In the genomic region with DNA sequence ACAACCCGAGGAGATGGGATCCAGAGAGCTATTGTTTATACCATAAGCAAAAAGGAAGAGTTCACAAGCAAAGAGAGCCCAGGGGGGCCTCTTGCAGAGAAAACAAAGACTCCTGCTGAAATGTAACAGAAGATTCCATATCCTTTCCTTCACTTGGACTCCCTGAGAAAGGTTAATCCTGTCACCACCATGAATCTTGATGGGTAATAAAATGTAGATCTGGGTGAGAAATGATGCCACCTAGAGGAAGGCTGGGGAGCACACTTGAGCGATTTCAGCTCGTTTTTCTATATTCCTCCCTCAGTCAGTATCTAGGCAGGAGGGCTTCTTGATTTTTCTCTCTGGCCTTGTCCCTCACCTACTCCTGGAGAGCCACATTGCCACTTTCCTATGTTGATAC, we compare ENCODE assay signal across 8 cellular contexts. TPM values are rescaled to one million over a fixed set of nuclear protein-coding genes. Genes with fewer than 3 reads are reported as not detected.
DNase-seq lines count a peak whose midpoint lies in the region; ATAC-seq and TF ChIP-seq lines count a peak whose summit lies in the region.

No MANE protein-coding gene starts in this region.

- no peak overlapping the region for H3K4me3 ChIP-seq in AG09309 (ENCODE audit: control insufficient read depth, low read depth, low read length)
- H3K4me3 ChIP-seq in OCI-LY1 (ENCODE audit: low read depth, low read length, poor library complexity, severe bottlenecking) = no peak overlapping the region
- no peak overlapping the region for H3K4me3 ChIP-seq in fibroblast of villous mesenchyme (ENCODE audit: low read depth, low read length)

- no peaks in the 10 kb centered on the region for H3K4me1 ChIP-seq in OCI-LY1 (ENCODE audit: insufficient read depth, low read length, severe bottlenecking)

- no peak overlapping the region for H2AFZ ChIP-seq in OCI-LY1 (ENCODE audit: low read length)

- peak; percentile 59 for ATAC-seq in GM18868 (IDR thresholded peaks at IDR 0.05; ENCODE audit: unreplicated experiment)
- no peak for ATAC-seq in HG03097 (IDR thresholded peaks at IDR 0.05; ENCODE audit: low FRiP score, unreplicated experiment)
- no peak for ATAC-seq in omental fat pad (ENCODE audit: low FRiP score)

- no peaks in the 10 kb centered on the region for H3K9me3 ChIP-seq in OCI-LY1 (ENCODE audit: low read length)

- H3K4me2 ChIP-seq in OCI-LY1 (ENCODE audit: low read length) = no peak overlapping the region

- H3K27me3 ChIP-seq in OCI-LY1 (ENCODE audit: insufficient read depth, low read length) = no peaks in the 10 kb centered on the region

- DNase-seq in AG09309 (ENCODE audit: low read depth) (no peak), fibroblast of villous mesenchyme (ENCODE audit: low read depth) (peak; percentile 20), NCI-H1092 treated with DMSO at 0.1 percent for 48 hours (lab: John Stamatoyannopoulos, UW) (no peak), omental fat pad (ENCODE audit: low spot score) (no peak), dedifferentiated amniotic fluid mesenchymal stem cell (ENCODE audit: extremely low spot score) (no peak)

- H3K36me3 ChIP-seq in OCI-LY1 (ENCODE audit: insufficient read depth, low read length) = no peaks in the 10 kb centered on the region

- no peaks in the 10 kb centered on the region for H3K79me2 ChIP-seq in OCI-LY1 (ENCODE audit: insufficient read depth, low read length)

- no peak overlapping the region for H3K27ac ChIP-seq in OCI-LY1 (ENCODE audit: low read depth, low read length, poor library complexity, severe bottlenecking)

- no peaks in the 10 kb centered on the region for H3K9me2 ChIP-seq in OCI-LY1 (ENCODE audit: low read depth, low read length)

- peak; percentile 63 for TF ChIP-seq CTCF in AG09309 (IDR thresholded peaks at IDR 0.05; ENCODE audit: control insufficient read depth, insufficient read depth, low read depth, low read length, missing control alignments)
- TF ChIP-seq CTCF in OCI-LY1 (IDR thresholded peaks at IDR 0.05; ENCODE audit: low read length) = peak; percentile 45
- peak; percentile 50 for TF ChIP-seq CTCF in fibroblast of villous mesenchyme (IDR thresholded peaks at IDR 0.05; ENCODE audit: insufficient read depth, low read depth, low read length)
- TF ChIP-seq CTCF in omental fat pad (IDR thresholded peaks at IDR 0.05) = no peak

- H4K20me1 ChIP-seq in OCI-LY1 (ENCODE audit: insufficient read depth, low read length) = no peaks in the 10 kb centered on the region

- no peaks in the 10 kb centered on the region for H3F3A ChIP-seq in OCI-LY1 (ENCODE audit: insufficient read depth, low read length)

- no peak overlapping the region for H3K9ac ChIP-seq in OCI-LY1 (ENCODE audit: low read length)

RNA-seq across cellular contexts. Expression of a gene that starts 10.2 kb away (rescaled TPM):
- total RNA-seq in fibroblast of villous mesenchyme (0.32 TPM in 1 of 2 replicates, not detected in the other), omental fat pad (1 to 10 TPM in 3 of 4 donors, under 1 TPM in 1; 0.79 to 3.8 (median 2.1) TPM)

Comparison
In these comparisons a context has a peak if more than half of its experiments do, and no peak if none do; other contexts are left out.
1. CTCF ChIP-seq: peak in AG09309 (single experiment), OCI-LY1 (single experiment) and fibroblast of villous mesenchyme (single experiment); none in omental fat pad (0 of 3).